ENCODE assay signal across 1 cellular context in the genomic region with DNA sequence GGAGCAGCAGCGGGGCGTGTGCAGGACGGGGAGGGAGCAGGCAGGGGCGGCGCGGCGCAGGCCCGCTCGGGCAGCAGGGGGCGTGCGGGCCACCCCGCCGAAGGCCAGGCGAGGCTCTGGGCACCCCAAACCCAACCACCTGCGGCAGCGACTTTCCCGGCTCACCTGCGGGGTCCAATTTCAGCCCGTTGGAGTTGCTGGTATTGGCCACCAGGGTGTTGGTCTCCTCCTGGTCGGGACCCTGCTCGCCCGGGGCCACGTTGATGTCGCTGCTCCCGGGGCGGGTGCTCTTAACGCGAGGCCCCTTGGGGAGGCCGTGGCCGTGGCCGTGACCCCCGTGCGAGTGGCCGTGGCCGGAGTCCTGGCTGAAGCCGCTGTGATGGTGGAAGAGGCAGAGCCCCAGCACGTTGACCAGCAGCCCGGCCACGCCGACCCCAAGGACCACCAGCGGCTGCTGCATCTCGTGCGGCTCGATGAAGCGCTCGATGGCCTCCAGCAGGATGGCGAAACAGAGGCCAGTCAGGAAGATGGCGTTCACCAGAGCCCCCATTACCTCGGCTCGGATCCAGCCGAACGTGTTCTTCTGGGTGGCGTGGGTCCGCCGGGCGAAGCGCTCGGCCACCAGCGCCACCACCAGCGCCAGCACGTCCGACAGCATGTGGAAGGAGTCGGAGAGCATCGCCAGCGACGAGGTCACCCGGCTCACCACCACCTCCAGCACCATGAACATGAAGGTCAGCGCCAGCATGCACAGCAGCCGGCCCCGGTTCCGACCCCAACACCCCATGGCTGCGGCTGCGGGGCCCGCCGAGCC.
TF ChIP-seq lines count a peak whose summit lies in the region.

No MANE protein-coding gene starts in this region.

TF ChIP-seq in HepG2, 621 proteins besides CTCF, POLR2A, EP300 and RAD21 (continued from another document and continues in another):
- TF ChIP-seq, protein P1, sequence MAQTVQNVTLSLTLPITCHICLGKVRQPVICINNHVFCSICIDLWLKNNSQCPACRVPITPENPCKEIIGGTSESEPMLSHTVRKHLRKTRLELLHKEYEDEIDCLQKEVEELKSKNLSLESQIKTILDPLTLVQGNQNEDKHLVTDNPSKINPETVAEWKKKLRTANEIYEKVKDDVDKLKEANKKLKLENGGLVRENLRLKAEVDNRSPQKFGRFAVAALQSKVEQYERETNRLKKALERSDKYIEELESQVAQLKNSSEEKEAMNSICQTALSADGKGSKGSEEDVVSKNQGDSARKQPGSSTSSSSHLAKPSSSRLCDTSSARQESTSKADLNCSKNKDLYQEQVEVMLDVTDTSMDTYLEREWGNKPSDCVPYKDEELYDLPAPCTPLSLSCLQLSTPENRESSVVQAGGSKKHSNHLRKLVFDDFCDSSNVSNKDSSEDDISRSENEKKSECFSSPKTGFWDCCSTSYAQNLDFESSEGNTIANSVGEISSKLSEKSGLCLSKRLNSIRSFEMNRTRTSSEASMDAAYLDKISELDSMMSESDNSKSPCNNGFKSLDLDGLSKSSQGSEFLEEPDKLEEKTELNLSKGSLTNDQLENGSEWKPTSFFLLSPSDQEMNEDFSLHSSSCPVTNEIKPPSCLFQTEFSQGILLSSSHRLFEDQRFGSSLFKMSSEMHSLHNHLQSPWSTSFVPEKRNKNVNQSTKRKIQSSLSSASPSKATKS (CRISPR knock-in tag; IDR thresholded peaks at IDR 0.05) = no peak
- TF ChIP-seq PITX1 (CRISPR knock-in tag; IDR thresholded peaks at IDR 0.05) (no peak), ZNF205 (CRISPR knock-in tag; IDR thresholded peaks at IDR 0.05) (no peak), IKZF1 (IDR thresholded peaks at IDR 0.05) (no peak), NFATC3 (CRISPR knock-in tag; IDR thresholded peaks at IDR 0.05) (no peak), ZNF10 (CRISPR knock-in tag; IDR thresholded peaks at IDR 0.05; ENCODE audit: borderline replicate concordance, low read depth) (no peak), HDAC2 (CRISPR knock-in tag; IDR thresholded peaks at IDR 0.05) (no peak; the same call in 1 of the 2 replicates), ZNF101 (CRISPR knock-in tag; IDR thresholded peaks at IDR 0.05; ENCODE audit: borderline replicate concordance, low read depth) (no peak), MAFK (conservative IDR thresholded peaks at IDR 0.05 in 1 of 2, IDR thresholded peaks at IDR 0.05 in 1 of 2; ENCODE audit: low read length in 2 of 2) (no peak), ZNF446 (CRISPR knock-in tag; IDR thresholded peaks at IDR 0.05) (no peak), ZNF317 (CRISPR knock-in tag; IDR thresholded peaks at IDR 0.05) (no peak), ZNF296 (CRISPR knock-in tag; conservative IDR thresholded peaks at IDR 0.05) (no peak), MEIS2 (CRISPR knock-in tag; IDR thresholded peaks at IDR 0.05) (no peak), KAT2B (IDR thresholded peaks at IDR 0.05; ENCODE audit: borderline replicate concordance, low read depth, low read length) (no peak), KAT7 (CRISPR knock-in tag; IDR thresholded peaks at IDR 0.05; ENCODE audit: borderline replicate concordance) (peak; percentile 94; the same call in 1 of the 2 replicates), CAMTA2 (CRISPR knock-in tag; IDR thresholded peaks at IDR 0.05; ENCODE audit: borderline replicate concordance) (0 out of 2 replicates have a peak, but pooled peaks have one; percentile 23), ZNF335 (CRISPR knock-in tag; IDR thresholded peaks at IDR 0.05) (peak; percentile 43; the same call in 1 of the 2 replicates), SIN3A (IDR thresholded peaks at IDR 0.05; ENCODE audit: borderline replicate concordance, low read depth, low read length) (peak; percentile 45; the same call in 1 of the 2 replicates), THAP11 (CRISPR knock-in tag; IDR thresholded peaks at IDR 0.05) (peak; percentile 33; the same call in 1 of the 2 replicates), ZC3H4 (CRISPR knock-in tag; IDR thresholded peaks at IDR 0.05; ENCODE audit: borderline replicate concordance) (no peak), ZNF703 (CRISPR knock-in tag; IDR thresholded peaks at IDR 0.05; ENCODE audit: borderline replicate concordance) (no peak), ZNF616 (CRISPR knock-in tag; IDR thresholded peaks at IDR 0.05; ENCODE audit: low read depth) (no peak; the same call in 1 of the 2 replicates), MXD4 (CRISPR knock-in tag; IDR thresholded peaks at IDR 0.05) (no peak), ZEB1 (IDR thresholded peaks at IDR 0.05; ENCODE audit: insufficient replicate concordance, low read depth) (peak; percentile 90), ZNF530 (CRISPR knock-in tag; IDR thresholded peaks at IDR 0.05; ENCODE audit: low read depth) (no peak), ZIK1 (CRISPR knock-in tag; IDR thresholded peaks at IDR 0.05; ENCODE audit: borderline replicate concordance, low read depth) (0 out of 2 replicates have a peak, but pooled peaks have one; percentile 31), ZNF33B (CRISPR knock-in tag; IDR thresholded peaks at IDR 0.05) (no peak), ESRRA (CRISPR knock-in tag; IDR thresholded peaks at IDR 0.05; ENCODE audit: low read depth) (0 out of 2 replicates have a peak, but pooled peaks have one; percentile 21), ZNF136 (CRISPR knock-in tag; IDR thresholded peaks at IDR 0.05; ENCODE audit: low read depth) (no peak), KDM2A (CRISPR knock-in tag; IDR thresholded peaks at IDR 0.05; ENCODE audit: borderline replicate concordance, low read depth) (peak; percentile 78; the same call in 1 of the 2 replicates), RFX1 (IDR thresholded peaks at IDR 0.05) (no peak), MEF2D (CRISPR knock-in tag; IDR thresholded peaks at IDR 0.05) (0 out of 2 replicates have a peak, but pooled peaks have one; percentile 30), PHF21A (CRISPR knock-in tag; IDR thresholded peaks at IDR 0.05) (peak; percentile 3; the same call in 1 of the 2 replicates), BRCA1 (CRISPR knock-in tag; IDR thresholded peaks at IDR 0.05) (0 out of 2 replicates have a peak, but pooled peaks have one; percentile 22), ELF3 (CRISPR knock-in tag; IDR thresholded peaks at IDR 0.05) (no peak), ZNF670 (CRISPR knock-in tag; IDR thresholded peaks at IDR 0.05; ENCODE audit: borderline replicate concordance) (no peak), RARG (CRISPR knock-in tag; IDR thresholded peaks at IDR 0.05; ENCODE audit: low read depth) (0 out of 2 replicates have a peak, but pooled peaks have one; percentile 14)
- TF ChIP-seq, protein P2, sequence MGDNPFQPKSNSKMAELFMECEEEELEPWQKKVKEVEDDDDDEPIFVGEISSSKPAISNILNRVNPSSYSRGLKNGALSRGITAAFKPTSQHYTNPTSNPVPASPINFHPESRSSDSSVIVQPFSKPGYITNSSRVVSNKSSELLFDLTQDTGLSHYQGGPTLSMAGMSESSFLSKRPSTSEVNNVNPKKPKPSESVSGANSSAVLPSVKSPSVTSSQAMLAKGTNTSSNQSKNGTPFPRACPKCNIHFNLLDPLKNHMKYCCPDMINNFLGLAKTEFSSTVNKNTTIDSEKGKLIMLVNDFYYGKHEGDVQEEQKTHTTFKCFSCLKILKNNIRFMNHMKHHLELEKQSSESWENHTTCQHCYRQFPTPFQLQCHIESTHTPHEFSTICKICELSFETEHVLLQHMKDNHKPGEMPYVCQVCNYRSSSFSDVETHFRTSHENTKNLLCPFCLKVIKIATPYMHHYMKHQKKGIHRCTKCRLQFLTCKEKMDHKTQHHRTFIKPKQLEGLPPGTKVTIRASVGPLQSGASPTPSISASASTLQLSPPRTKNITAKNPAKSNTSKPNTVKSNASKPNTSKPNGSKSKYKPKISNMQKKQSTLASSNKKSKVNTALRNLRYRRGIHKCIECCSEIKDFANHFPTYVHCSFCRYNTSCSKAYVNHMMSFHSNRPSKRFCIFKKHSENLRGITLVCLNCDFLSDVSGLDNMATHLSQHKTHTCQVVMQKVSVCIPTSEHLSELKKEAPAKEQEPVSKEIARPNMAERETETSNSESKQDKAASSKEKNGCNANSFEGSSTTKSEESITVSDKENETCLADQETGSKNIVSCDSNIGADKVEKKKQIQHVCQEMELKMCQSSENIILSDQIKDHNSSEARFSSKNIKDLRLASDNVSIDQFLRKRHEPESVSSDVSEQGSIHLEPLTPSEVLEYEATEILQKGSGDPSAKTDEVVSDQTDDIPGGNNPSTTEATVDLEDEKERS (CRISPR knock-in tag; IDR thresholded peaks at IDR 0.05) = no peak
- TF ChIP-seq, protein P3, sequence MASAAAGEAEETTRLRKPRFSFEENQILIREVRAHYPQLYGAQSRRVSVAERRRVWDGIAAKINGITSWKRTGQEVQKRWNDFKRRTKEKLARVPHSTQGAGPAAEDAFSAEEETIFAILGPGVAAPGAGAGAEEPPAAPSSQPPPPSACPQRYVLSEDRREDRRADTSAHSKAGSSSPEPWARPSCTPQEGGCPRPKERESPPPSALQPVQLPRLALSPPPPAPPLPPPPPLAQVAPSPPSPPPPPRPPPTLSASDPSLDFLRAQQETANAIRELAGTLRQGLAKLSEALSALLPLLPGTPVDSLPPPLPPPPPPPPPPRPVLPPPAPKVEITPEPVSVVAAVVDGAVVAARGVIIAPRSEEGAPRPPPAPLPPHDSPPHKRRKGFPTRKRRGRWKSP (CRISPR knock-in tag; IDR thresholded peaks at IDR 0.05) = peak; percentile 15; the same call in 1 of the 2 replicates
- TF ChIP-seq, protein P4, sequence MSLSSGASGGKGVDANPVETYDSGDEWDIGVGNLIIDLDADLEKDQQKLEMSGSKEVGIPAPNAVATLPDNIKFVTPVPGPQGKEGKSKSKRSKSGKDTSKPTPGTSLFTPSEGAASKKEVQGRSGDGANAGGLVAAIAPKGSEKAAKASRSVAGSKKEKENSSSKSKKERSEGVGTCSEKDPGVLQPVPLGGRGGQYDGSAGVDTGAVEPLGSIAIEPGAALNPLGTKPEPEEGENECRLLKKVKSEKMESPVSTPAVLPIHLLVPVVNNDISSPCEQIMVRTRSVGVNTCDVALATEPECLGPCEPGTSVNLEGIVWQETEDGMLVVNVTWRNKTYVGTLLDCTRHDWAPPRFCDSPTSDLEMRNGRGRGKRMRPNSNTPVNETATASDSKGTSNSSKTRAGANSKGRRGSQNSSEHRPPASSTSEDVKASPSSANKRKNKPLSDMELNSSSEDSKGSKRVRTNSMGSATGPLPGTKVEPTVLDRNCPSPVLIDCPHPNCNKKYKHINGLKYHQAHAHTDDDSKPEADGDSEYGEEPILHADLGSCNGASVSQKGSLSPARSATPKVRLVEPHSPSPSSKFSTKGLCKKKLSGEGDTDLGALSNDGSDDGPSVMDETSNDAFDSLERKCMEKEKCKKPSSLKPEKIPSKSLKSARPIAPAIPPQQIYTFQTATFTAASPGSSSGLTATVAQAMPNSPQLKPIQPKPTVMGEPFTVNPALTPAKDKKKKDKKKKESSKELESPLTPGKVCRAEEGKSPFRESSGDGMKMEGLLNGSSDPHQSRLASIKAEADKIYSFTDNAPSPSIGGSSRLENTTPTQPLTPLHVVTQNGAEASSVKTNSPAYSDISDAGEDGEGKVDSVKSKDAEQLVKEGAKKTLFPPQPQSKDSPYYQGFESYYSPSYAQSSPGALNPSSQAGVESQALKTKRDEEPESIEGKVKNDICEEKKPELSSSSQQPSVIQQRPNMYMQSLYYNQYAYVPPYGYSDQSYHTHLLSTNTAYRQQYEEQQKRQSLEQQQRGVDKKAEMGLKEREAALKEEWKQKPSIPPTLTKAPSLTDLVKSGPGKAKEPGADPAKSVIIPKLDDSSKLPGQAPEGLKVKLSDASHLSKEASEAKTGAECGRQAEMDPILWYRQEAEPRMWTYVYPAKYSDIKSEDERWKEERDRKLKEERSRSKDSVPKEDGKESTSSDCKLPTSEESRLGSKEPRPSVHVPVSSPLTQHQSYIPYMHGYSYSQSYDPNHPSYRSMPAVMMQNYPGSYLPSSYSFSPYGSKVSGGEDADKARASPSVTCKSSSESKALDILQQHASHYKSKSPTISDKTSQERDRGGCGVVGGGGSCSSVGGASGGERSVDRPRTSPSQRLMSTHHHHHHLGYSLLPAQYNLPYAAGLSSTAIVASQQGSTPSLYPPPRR (CRISPR knock-in tag; IDR thresholded peaks at IDR 0.05; ENCODE audit: borderline replicate concordance) = peak; percentile 54; the same call in 1 of the 2 replicates
- TF ChIP-seq, protein P5, sequence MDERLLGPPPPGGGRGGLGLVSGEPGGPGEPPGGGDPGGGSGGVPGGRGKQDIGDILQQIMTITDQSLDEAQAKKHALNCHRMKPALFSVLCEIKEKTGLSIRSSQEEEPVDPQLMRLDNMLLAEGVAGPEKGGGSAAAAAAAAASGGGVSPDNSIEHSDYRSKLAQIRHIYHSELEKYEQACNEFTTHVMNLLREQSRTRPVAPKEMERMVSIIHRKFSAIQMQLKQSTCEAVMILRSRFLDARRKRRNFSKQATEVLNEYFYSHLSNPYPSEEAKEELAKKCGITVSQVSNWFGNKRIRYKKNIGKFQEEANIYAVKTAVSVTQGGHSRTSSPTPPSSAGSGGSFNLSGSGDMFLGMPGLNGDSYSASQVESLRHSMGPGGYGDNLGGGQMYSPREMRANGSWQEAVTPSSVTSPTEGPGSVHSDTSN (CRISPR knock-in tag; IDR thresholded peaks at IDR 0.05) = no peak
- TF ChIP-seq, protein P6, sequence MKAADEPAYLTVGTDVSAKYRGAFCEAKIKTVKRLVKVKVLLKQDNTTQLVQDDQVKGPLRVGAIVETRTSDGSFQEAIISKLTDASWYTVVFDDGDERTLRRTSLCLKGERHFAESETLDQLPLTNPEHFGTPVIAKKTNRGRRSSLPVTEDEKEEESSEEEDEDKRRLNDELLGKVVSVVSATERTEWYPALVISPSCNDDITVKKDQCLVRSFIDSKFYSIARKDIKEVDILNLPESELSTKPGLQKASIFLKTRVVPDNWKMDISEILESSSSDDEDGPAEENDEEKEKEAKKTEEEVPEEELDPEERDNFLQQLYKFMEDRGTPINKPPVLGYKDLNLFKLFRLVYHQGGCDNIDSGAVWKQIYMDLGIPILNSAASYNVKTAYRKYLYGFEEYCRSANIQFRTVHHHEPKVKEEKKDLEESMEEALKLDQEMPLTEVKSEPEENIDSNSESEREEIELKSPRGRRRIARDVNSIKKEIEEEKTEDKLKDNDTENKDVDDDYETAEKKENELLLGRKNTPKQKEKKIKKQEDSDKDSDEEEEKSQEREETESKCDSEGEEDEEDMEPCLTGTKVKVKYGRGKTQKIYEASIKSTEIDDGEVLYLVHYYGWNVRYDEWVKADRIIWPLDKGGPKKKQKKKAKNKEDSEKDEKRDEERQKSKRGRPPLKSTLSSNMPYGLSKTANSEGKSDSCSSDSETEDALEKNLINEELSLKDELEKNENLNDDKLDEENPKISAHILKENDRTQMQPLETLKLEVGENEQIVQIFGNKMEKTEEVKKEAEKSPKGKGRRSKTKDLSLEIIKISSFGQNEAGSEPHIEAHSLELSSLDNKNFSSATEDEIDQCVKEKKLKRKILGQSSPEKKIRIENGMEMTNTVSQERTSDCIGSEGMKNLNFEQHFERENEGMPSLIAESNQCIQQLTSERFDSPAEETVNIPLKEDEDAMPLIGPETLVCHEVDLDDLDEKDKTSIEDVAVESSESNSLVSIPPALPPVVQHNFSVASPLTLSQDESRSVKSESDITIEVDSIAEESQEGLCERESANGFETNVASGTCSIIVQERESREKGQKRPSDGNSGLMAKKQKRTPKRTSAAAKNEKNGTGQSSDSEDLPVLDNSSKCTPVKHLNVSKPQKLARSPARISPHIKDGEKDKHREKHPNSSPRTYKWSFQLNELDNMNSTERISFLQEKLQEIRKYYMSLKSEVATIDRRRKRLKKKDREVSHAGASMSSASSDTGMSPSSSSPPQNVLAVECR (CRISPR knock-in tag; IDR thresholded peaks at IDR 0.05; ENCODE audit: borderline replicate concordance) = peak; percentile 80
- TF ChIP-seq, protein P7, sequence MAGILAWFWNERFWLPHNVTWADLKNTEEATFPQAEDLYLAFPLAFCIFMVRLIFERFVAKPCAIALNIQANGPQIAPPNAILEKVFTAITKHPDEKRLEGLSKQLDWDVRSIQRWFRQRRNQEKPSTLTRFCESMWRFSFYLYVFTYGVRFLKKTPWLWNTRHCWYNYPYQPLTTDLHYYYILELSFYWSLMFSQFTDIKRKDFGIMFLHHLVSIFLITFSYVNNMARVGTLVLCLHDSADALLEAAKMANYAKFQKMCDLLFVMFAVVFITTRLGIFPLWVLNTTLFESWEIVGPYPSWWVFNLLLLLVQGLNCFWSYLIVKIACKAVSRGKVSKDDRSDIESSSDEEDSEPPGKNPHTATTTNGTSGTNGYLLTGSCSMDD (CRISPR knock-in tag; IDR thresholded peaks at IDR 0.05) = no peak
